ENCODE assay signal across 18 cellular contexts in genomic region chr1:19122668-19123067, GRCh38.
DNase-seq lines count a peak whose midpoint lies in the region; TF ChIP-seq lines count a peak whose summit lies in the region.
"Had no signal": no experiment of that assay in that cellular context is flagged by ENCODE, and none has a peak within 500 bp of the region (broad histone marks: within the 10 kb centered on the region; RNA-seq: fewer than 3 reads in every experiment).

No MANE protein-coding gene starts in this region.

- H3K27ac Mint-ChIP-seq in type B pancreatic cell: no peak overlapping the region

- no peaks in the 10 kb centered on the region for H3K27me3 Mint-ChIP-seq in type B pancreatic cell
- H3K27me3 Mint-ChIP-seq: activated naive CD4-positive, alpha-beta T cell treated with anti-CD3 and anti-CD28 coated beads, Interleukin-2, amount 10 ng/mL, durations not matched to agents 7 days and 5 days had no signal

- H3K9me3 Mint-ChIP-seq in type B pancreatic cell: no peaks in the 10 kb centered on the region
- H3K9me3 Mint-ChIP-seq: activated naive CD4-positive, alpha-beta T cell treated with anti-CD3 and anti-CD28 coated beads, Interleukin-2, amount 10 ng/mL, durations not matched to agents 7 days and 5 days had no signal

- dilution Hi-C loops in mammary epithelial cell (cut with HindIII; ENCODE audit: low sequenced_read_pairs): no loop called here

- H3K27me3 ChIP-seq in mammary epithelial cell (ENCODE audit: insufficient read depth, low read length) (no peaks in the 10 kb centered on the region), breast epithelium (no peaks in the 10 kb centered on the region), left ventricle myocardium inferior (ENCODE audit: low read depth) (no peaks in the 10 kb centered on the region)

- H4K20me1 ChIP-seq in mammary epithelial cell (ENCODE audit: insufficient read depth, low read length): no peaks in the 10 kb centered on the region

- in situ Hi-C loops in mammary epithelial cell (cut with MboI; ENCODE audit: low sequenced_read_pairs in 2 of 2): no loop called here

- no peak overlapping the region for H2AFZ ChIP-seq in mammary epithelial cell (ENCODE audit: low read depth, low read length)

- no peak overlapping the region for H3K9ac ChIP-seq in mammary epithelial cell (ENCODE audit: insufficient read depth, low read length)

- no peak overlapping the region for H3K4me2 ChIP-seq in mammary epithelial cell (ENCODE audit: insufficient read depth, low read depth, low read length)

- CTCF ChIA-PET in mammary epithelial cell (lab: Charles Lee; ENCODE audit: low non-redundant PET): no interaction called here

- H3K4me3 ChIP-seq in mammary epithelial cell (replicated peaks in 1 of 3; ENCODE audit: insufficient read depth in 1 of 3, low read depth in 2 of 3, low read length in 3 of 3): no peak overlapping the region
- no peak overlapping the region for H3K4me3 ChIP-seq in breast epithelium
- no peak overlapping the region for H3K4me3 ChIP-seq in left ventricle myocardium inferior

- no TSS peak for BruUV-seq in mammary epithelial cell (replicated peaks; lab: Mats Ljungman, UMichigan)

- H3K79me2 ChIP-seq in mammary epithelial cell (ENCODE audit: insufficient read depth, low read length): no peaks in the 10 kb centered on the region

- H3K9me3 ChIP-seq in mammary epithelial cell (replicated peaks; ENCODE audit: insufficient read depth, low read length) (no peaks in the 10 kb centered on the region), breast epithelium (no peaks in the 10 kb centered on the region), left ventricle myocardium inferior (replicated peaks) (no peaks in the 10 kb centered on the region)

- H3K27ac ChIP-seq in mammary epithelial cell (ENCODE audit: insufficient read depth, low read depth, low read length): no peak overlapping the region
- no peak overlapping the region for H3K27ac ChIP-seq in breast epithelium
- peak overlapping the region; percentile 31 for H3K27ac ChIP-seq in left ventricle myocardium inferior (replicated peaks)

- 71% methylated on average over 10 of the region's 10 CpGs for WGBS in mammary epithelial cell (ENCODE audit: low coverage, missing lambda C conversion rate)

- peak; percentile 16 for DNase-seq in mammary epithelial cell
- DNase-seq in breast epithelium (ENCODE audit: low spot score in 2 of 2): no peak
- peak; percentile 26 for DNase-seq in astrocyte of the hippocampus (ENCODE audit: low read depth, low spot score)
- DNase-seq in left ventricle myocardium inferior: peak; percentile 24
- DNase-seq in ureter (ENCODE audit: low spot score): peak; percentile 53
- DNase-seq in effector CD8-positive, alpha-beta T cell (lab: John Stamatoyannopoulos, UW): no peak
- DNase-seq in type B pancreatic cell (ENCODE audit: extremely low spot score, unreplicated experiment): no peak
- DNase-seq in NCI-H2196 (lab: John Stamatoyannopoulos, UW; ENCODE audit: unreplicated experiment): no peak
- DNase-seq: activated CD8-positive, alpha-beta memory T cell treated with anti-CD3 and anti-CD28 coated beads, Interleukin-2, amount 50 U/mL, for 48 hours; activated naive CD4-positive, alpha-beta T cell treated with anti-CD3 and anti-CD28 coated beads, Interleukin-2, amount 10 ng/mL, durations not matched to agents 7 days and 5 days; caudate nucleus; COR-L47; glutamatergic neuron; kidney; NCI-H2081 treated with DMSO at 0.1 percent for 48 hours; NCI-H82; substantia nigra; T-helper 1 cell had no signal

- peaks cover 24% of the 10 kb centered on the region for H3K36me3 Mint-ChIP-seq in type B pancreatic cell

- H3K4me1 Mint-ChIP-seq in type B pancreatic cell (ENCODE audit: unreplicated experiment): no peaks in the 10 kb centered on the region

- no peak overlapping the region for H3K4me3 Mint-ChIP-seq in type B pancreatic cell
- H3K4me3 Mint-ChIP-seq: activated naive CD4-positive, alpha-beta T cell treated with anti-CD3 and anti-CD28 coated beads, Interleukin-2, amount 10 ng/mL, durations not matched to agents 7 days and 5 days had no signal

- intact Hi-C loops in mammary epithelial cell (cut with micrococcal nuclease) (loop anchor here (5.0 kb wide), 1 partner anchor 50 kb away; no protein-coding TSS in a partner anchor), breast epithelium (cut with DNase I; ENCODE audit: low total_unique reads) (no loop called here), left ventricle myocardium inferior (cut with micrococcal nuclease) (loop anchor here (10.0 kb wide), 1 partner anchor 52 kb away; no protein-coding TSS in a partner anchor)

- TF ChIP-seq POLR2A in breast epithelium (IDR thresholded peaks at IDR 0.05): no peak

- H3K4me1 ChIP-seq in mammary epithelial cell (ENCODE audit: insufficient read depth, low read length) (no peaks in the 10 kb centered on the region), breast epithelium (no peaks in the 10 kb centered on the region), left ventricle myocardium inferior (peaks cover 29% of the 10 kb centered on the region)

- TF ChIP-seq CTCF in mammary epithelial cell (conservative IDR thresholded peaks at IDR 0.05 in 1 of 2, IDR thresholded peaks at IDR 0.05 in 1 of 2; ENCODE audit: extremely low read depth in 1 of 2, insufficient read depth in 1 of 2, low read depth in 1 of 2, low read length in 2 of 2) (no peak), breast epithelium (IDR thresholded peaks at IDR 0.05) (no peak), left ventricle myocardium inferior (IDR thresholded peaks at IDR 0.05; ENCODE audit: borderline replicate concordance) (no peak), type B pancreatic cell (conservative IDR thresholded peaks at IDR 0.05) (no peak)

- peaks cover 64% of the 10 kb centered on the region for H3K36me3 ChIP-seq in mammary epithelial cell (ENCODE audit: insufficient read depth, low read length)
- H3K36me3 ChIP-seq in breast epithelium: peaks cover 28% of the 10 kb centered on the region
- peaks cover 100% of the 10 kb centered on the region for H3K36me3 ChIP-seq in left ventricle myocardium inferior

Comparison
In these comparisons a context has a peak if more than half of its experiments do, and no peak if none do; other contexts are left out.
1. DNase-seq: peak in mammary epithelial cell (single experiment), astrocyte of the hippocampus (single experiment), left ventricle myocardium inferior (single experiment) and ureter (single experiment); none in breast epithelium (0 of 2), effector CD8-positive, alpha-beta T cell (single experiment), type B pancreatic cell (single experiment) and NCI-H2196 (single experiment).